In the genomic region with DNA sequence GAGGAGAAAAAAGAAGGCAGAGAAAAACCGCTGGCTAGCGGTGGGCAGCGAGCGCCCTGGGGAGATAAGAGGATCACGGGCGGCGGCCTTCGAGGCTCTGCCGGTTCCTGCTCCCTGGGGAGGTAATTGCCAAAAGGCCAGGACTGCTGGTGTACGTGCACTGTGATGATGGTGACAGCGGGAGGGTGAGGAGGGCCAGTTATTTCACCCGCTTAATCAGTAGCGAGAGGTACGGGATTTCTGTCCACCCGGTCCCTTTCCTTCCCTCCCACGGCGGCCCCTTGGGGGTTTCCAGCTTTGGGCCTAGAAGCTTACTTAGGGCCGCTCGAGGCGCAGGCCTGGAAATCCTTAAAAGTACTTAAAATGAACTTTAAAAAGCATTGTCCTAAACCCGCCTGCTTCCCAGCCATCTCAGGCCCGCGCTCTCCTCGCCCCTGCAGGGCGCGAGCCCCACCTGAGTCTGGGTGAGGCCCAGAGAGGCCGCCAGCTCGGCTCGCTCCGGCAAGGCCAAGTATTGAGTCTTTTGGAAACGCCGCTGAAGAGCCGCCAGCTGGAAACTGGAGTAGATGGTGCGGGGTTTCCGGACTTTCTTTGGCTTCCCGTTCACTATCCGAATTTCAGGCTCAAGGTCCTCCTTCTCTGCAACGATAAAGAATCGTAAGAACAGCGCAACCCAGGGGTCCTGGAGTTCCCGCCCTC, we compare ENCODE assay signal across 1 cellular context.
A peak's percentile ranks its signal among the peaks of the same experiment; 100 is the strongest.
TF ChIP-seq lines count a peak whose summit lies in the region.

No MANE protein-coding gene starts in this region.

TF ChIP-seq in HepG2, 621 proteins besides CTCF, POLR2A, EP300 and RAD21 (continued from another document):
- TF ChIP-seq SNAPC4 (CRISPR knock-in tag; IDR thresholded peaks at IDR 0.05) (no peak), ZNF543 (CRISPR knock-in tag; IDR thresholded peaks at IDR 0.05) (no peak), ZFY (CRISPR knock-in tag; IDR thresholded peaks at IDR 0.05) (0 out of 2 replicates have a peak, but pooled peaks have one; percentile 23), HES4 (CRISPR knock-in tag; IDR thresholded peaks at IDR 0.05; ENCODE audit: borderline replicate concordance) (0 out of 2 replicates have a peak, but pooled peaks have one; percentile 26), ZBTB38 (CRISPR knock-in tag; IDR thresholded peaks at IDR 0.05) (0 out of 2 replicates have a peak, but pooled peaks have one; percentile 26), ZNF709 (CRISPR knock-in tag; IDR thresholded peaks at IDR 0.05) (0 out of 2 replicates have a peak, but pooled peaks have one; percentile 24), HNRNPLL (IDR thresholded peaks at IDR 0.05; ENCODE audit: low read depth, low read length, poor library complexity, severe bottlenecking) (peak; percentile 68), ZNF337 (CRISPR knock-in tag; IDR thresholded peaks at IDR 0.05; ENCODE audit: borderline replicate concordance, low read depth) (0 out of 2 replicates have a peak, but pooled peaks have one; percentile 10)
- TF ChIP-seq, protein P1, sequence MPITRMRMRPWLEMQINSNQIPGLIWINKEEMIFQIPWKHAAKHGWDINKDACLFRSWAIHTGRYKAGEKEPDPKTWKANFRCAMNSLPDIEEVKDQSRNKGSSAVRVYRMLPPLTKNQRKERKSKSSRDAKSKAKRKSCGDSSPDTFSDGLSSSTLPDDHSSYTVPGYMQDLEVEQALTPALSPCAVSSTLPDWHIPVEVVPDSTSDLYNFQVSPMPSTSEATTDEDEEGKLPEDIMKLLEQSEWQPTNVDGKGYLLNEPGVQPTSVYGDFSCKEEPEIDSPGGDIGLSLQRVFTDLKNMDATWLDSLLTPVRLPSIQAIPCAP (CRISPR knock-in tag; IDR thresholded peaks at IDR 0.05; ENCODE audit: low read depth), result no peak
TF ChIP-seq in HepG2: peak in this region for 18.
